Comparison of ENCODE assay signal across 10 cellular contexts in genomic region chr14:68379510-68380303, GRCh38.
DNase-seq lines count a peak whose midpoint lies in the region; ATAC-seq and TF ChIP-seq lines count a peak whose summit lies in the region.
"Had no signal": no experiment of that assay in that cellular context is flagged by ENCODE, and none has a peak within 500 bp of the region (broad histone marks: within the 10 kb centered on the region; RNA-seq: fewer than 3 reads in every experiment).

No MANE protein-coding gene starts in this region.

- ATAC-seq in GM18505 (IDR thresholded peaks at IDR 0.05; ENCODE audit: unreplicated experiment) = no peak

- H2AFZ ChIP-seq in hepatocyte = no peak overlapping the region

- intact Hi-C loops in activated naive CD4-positive, alpha-beta T cell treated with anti-CD3 and anti-CD28 coated beads for 36 hours (cut with micrococcal nuclease) = loop anchor here (5.0 to 10.0 kb wide), 2 partner anchors 405 to 463 kb away; no protein-coding TSS in a partner anchor
- intact Hi-C loops in transverse colon (cut with DNase I; ENCODE audit: low total_unique reads) = loop anchor here (5.0 kb wide), 1 partner anchor 82 kb away; no protein-coding TSS in a partner anchor

- H3K9me2 ChIP-seq in hepatocyte (replicated peaks; ENCODE audit: insufficient read depth) = no peaks in the 10 kb centered on the region

- H3K4me2 ChIP-seq in hepatocyte = no peak overlapping the region

- H3K27ac ChIP-seq in VCaP = peak overlapping the region; percentile 28
- H3K27ac ChIP-seq in hepatocyte = peak overlapping the region; percentile 41
- H3K27ac ChIP-seq in transverse colon = peak overlapping the region; percentile 71 to 79 (median 78)

- H3K27me3 ChIP-seq in hepatocyte = no peaks in the 10 kb centered on the region
- no peaks in the 10 kb centered on the region for H3K27me3 ChIP-seq in transverse colon

- peaks cover 45% of the 10 kb centered on the region for H3K4me1 Mint-ChIP-seq in activated naive CD4-positive, alpha-beta T cell treated with anti-CD3 and anti-CD28 coated beads for 36 hours (ENCODE audit: low read depth)

- no peaks in the 10 kb centered on the region for H4K20me1 ChIP-seq in hepatocyte (ENCODE audit: insufficient read depth, poor library complexity, severe bottlenecking)

- H3K79me2 ChIP-seq in hepatocyte = no peaks in the 10 kb centered on the region

- H3K4me3 Mint-ChIP-seq in activated naive CD4-positive, alpha-beta T cell treated with anti-CD3 and anti-CD28 coated beads for 36 hours = no peak overlapping the region

- H3K9me3 Mint-ChIP-seq in activated naive CD4-positive, alpha-beta T cell treated with anti-CD3 and anti-CD28 coated beads for 36 hours = no peaks in the 10 kb centered on the region

- H3K9me3 ChIP-seq in hepatocyte (ENCODE audit: low read depth) (no peaks in the 10 kb centered on the region), transverse colon (no peaks in the 10 kb centered on the region)

- TF ChIP-seq CTCF in VCaP (conservative IDR thresholded peaks at IDR 0.05) (no peak), hepatocyte (IDR thresholded peaks at IDR 0.05; ENCODE audit: poor library complexity) (no peak), transverse colon (IDR thresholded peaks at IDR 0.05) (no peak)

- WGBS in hepatocyte (ENCODE audit: low lambda C conversion rate, missing lambda C conversion rate) = 85% methylated on average over 8 of the region's 8 CpGs
- 25 to 33% methylated on average over 8 of the region's 8 CpGs for WGBS in transverse colon (ENCODE audit: low coverage in 1 of 2), 2 donors

- no peaks in the 10 kb centered on the region for H3K27me3 Mint-ChIP-seq in activated naive CD4-positive, alpha-beta T cell treated with anti-CD3 and anti-CD28 coated beads for 36 hours (ENCODE audit: low read depth)

- no peak for TF ChIP-seq EP300 in transverse colon (IDR thresholded peaks at IDR 0.05; ENCODE audit: low read depth)

- no peaks in the 10 kb centered on the region for H3K36me3 Mint-ChIP-seq in activated naive CD4-positive, alpha-beta T cell treated with anti-CD3 and anti-CD28 coated beads for 36 hours (ENCODE audit: low read depth)

- CTCF ChIA-PET in activated naive CD4-positive, alpha-beta T cell treated with anti-CD3 and anti-CD28 coated beads for 36 hours (lab: Charles Lee) = interaction anchor here (0.6 kb wide), 1 partner anchor 427 kb away, joined by 4 read pairs; no protein-coding TSS in a partner anchor

- H3K27ac Mint-ChIP-seq in activated naive CD4-positive, alpha-beta T cell treated with anti-CD3 and anti-CD28 coated beads for 36 hours = no peak overlapping the region

- in situ Hi-C loops in transverse colon (cut with MboI; ENCODE audit: low pct_ligation_motif_present in 1 of 4, low pct_unique_long_range_greater_than_20kb in 1 of 4, low sequenced_read_pairs in 3 of 4) = no loop called here

- no peak overlapping the region for H3K4me3 ChIP-seq in hepatocyte
- no peak overlapping the region for H3K4me3 ChIP-seq in transverse colon

- peak; percentile 45 for DNase-seq in activated naive CD4-positive, alpha-beta T cell treated with anti-CD3 and anti-CD28 coated beads for 36 hours
- DNase-seq in activated naive CD4-positive, alpha-beta T cell treated with anti-CD3 and anti-CD28 coated beads, Interleukin-2, amount 50 U/mL, for 16 hours = no peak
- DNase-seq in hepatocyte (ENCODE audit: low spot score) = no peak
- peak; percentile 83 for DNase-seq in transverse colon
- DNase-seq in NCI-H1930 (lab: John Stamatoyannopoulos, UW) = no peak
- DNase-seq in NCI-H2081 treated with DMSO at 0.1 percent for 48 hours (lab: John Stamatoyannopoulos, UW) = no peak
- DNase-seq: activated CD4-positive, CD25-positive, alpha-beta regulatory T cell; NCI-H1105 had no signal

- TF ChIP-seq POLR2A in transverse colon (IDR thresholded peaks at IDR 0.05) = no peak
- TF ChIP-seq POLR2A in GM18505 (IDR thresholded peaks at IDR 0.05; ENCODE audit: borderline replicate concordance, extremely low read depth, insufficient read depth, insufficient read length) = no peak

- H3K4me1 ChIP-seq in hepatocyte (ENCODE audit: insufficient read depth) (peaks cover 12% of the 10 kb centered on the region), transverse colon (peaks cover 26 to 55% (median 32%) of the 10 kb centered on the region in 4 donors)

- H3K36me3 ChIP-seq in hepatocyte (replicated peaks; ENCODE audit: insufficient read depth, low read depth) (no peaks in the 10 kb centered on the region), transverse colon (no peaks in the 10 kb centered on the region)

Comparison
In these comparisons a context has a peak if more than half of its experiments do, and no peak if none do; other contexts are left out.
1. DNase-seq: peak in activated naive CD4-positive, alpha-beta T cell treated with anti-CD3 and anti-CD28 coated beads for 36 hours (single experiment) and transverse colon (single experiment); none in activated naive CD4-positive, alpha-beta T cell treated with anti-CD3 and anti-CD28 coated beads, Interleukin-2, amount 50 U/mL, for 16 hours (single experiment), hepatocyte (single experiment), NCI-H1930 (0 of 2) and NCI-H2081 treated with DMSO at 0.1 percent for 48 hours (single experiment).
2. Peak in every context shown above with its lines, with median percentiles within 50 percentile points of each other: H3K27ac ChIP-seq.